12 cellular contexts compared by ENCODE assay signal in genomic region chr14:22460461-22461195, GRCh38.
DNase-seq lines count a peak whose midpoint lies in the region; ATAC-seq, FAIRE-seq and TF ChIP-seq lines count a peak whose summit lies in the region.
"Had no signal": no experiment of that assay in that cellular context is flagged by ENCODE, and none has a peak within 500 bp of the region (broad histone marks: within the 10 kb centered on the region; RNA-seq: fewer than 3 reads in every experiment).

No MANE protein-coding gene starts in this region.

- POLR2A ChIA-PET in MCF 10A (lab: Yijun Ruan, JAX) = no interaction called here

- ATAC-seq in HG03095 (IDR thresholded peaks at IDR 0.05; ENCODE audit: unreplicated experiment) = no peak
- ATAC-seq: gastrocnemius medialis had no signal

- dilution Hi-C loops in mammary epithelial cell (cut with HindIII; ENCODE audit: low sequenced_read_pairs) = loop anchor here (5.0 kb wide), 1 partner anchor 58 kb away; no protein-coding TSS in a partner anchor

- no peak overlapping the region for H3K27ac Mint-ChIP-seq in MCF 10A (ENCODE audit: low read depth, unreplicated experiment)
- H3K27ac Mint-ChIP-seq: activated T-helper 2 cell treated with anti-CD3 and anti-CD28 coated beads, Interferon-gamma antibody, Interleukin-2, Interleukin-4, amounts not matched to agents 10 μg/mL and 5 μg/mL and 100 μg/mL, durations not matched to agents 14 hours and 24 hours and 36 hours had no signal

- H3K4me1 Mint-ChIP-seq in MCF 10A (ENCODE audit: insufficient read depth, unreplicated experiment) = no peaks in the 10 kb centered on the region

- H3K4me2 ChIP-seq in mammary epithelial cell (ENCODE audit: insufficient read depth, low read depth, low read length) = no peak overlapping the region
- H3K4me2 ChIP-seq in Loucy (ENCODE audit: low read depth, low read length, poor library complexity, severe bottlenecking) = peak overlapping the region; percentile 67

- H3K36me3 ChIP-seq in mammary epithelial cell (ENCODE audit: insufficient read depth, low read length) (no peaks in the 10 kb centered on the region), Loucy (ENCODE audit: insufficient read depth, low read length) (peaks cover 68% of the 10 kb centered on the region), brain microvascular endothelial cell (replicated peaks) (no peaks in the 10 kb centered on the region), MG63 (no peaks in the 10 kb centered on the region)
- H3K36me3 ChIP-seq: gastrocnemius medialis had no signal

- H3K9me2 ChIP-seq in Loucy (replicated peaks; ENCODE audit: low read depth, low read length) = no peaks in the 10 kb centered on the region

- in situ Hi-C loops in mammary epithelial cell (cut with MboI; ENCODE audit: low sequenced_read_pairs in 2 of 2) = no loop called here
- in situ Hi-C loops in brain microvascular endothelial cell (cut with HindIII; ENCODE audit: low pct_ligation_motif_present, low sequenced_read_pairs) = no loop called here

- no peaks in the 10 kb centered on the region for H3K79me2 ChIP-seq in mammary epithelial cell (ENCODE audit: insufficient read depth, low read length)
- H3K79me2 ChIP-seq in Loucy (ENCODE audit: insufficient read depth, low read length) = peaks cover 93% of the 10 kb centered on the region

- H3K9me3 Mint-ChIP-seq in MCF 10A (ENCODE audit: unreplicated experiment) = no peaks in the 10 kb centered on the region
- H3K9me3 Mint-ChIP-seq: activated T-helper 2 cell treated with anti-CD3 and anti-CD28 coated beads, Interferon-gamma antibody, Interleukin-2, Interleukin-4, amounts not matched to agents 10 μg/mL and 5 μg/mL and 100 μg/mL, durations not matched to agents 14 hours and 24 hours and 36 hours had no signal

- no peak overlapping the region for H3K4me3 Mint-ChIP-seq in MCF 10A (ENCODE audit: unreplicated experiment)

- no peak overlapping the region for H3K27ac ChIP-seq in mammary epithelial cell (ENCODE audit: insufficient read depth, low read depth, low read length)
- no peak overlapping the region for H3K27ac ChIP-seq in brain microvascular endothelial cell
- H3K27ac ChIP-seq: gastrocnemius medialis, VCaP had no signal

- H3K36me3 Mint-ChIP-seq in MCF 10A (ENCODE audit: insufficient read depth, unreplicated experiment) = no peaks in the 10 kb centered on the region

- no peak overlapping the region for H3K9ac ChIP-seq in mammary epithelial cell (ENCODE audit: insufficient read depth, low read length)
- H3K9ac ChIP-seq in Loucy (ENCODE audit: low read depth, low read length, poor library complexity, severe bottlenecking) = peak overlapping the region; percentile 93

- TF ChIP-seq CTCF in mammary epithelial cell (conservative IDR thresholded peaks at IDR 0.05 in 1 of 2, IDR thresholded peaks at IDR 0.05 in 1 of 2; ENCODE audit: extremely low read depth in 1 of 2, insufficient read depth in 1 of 2, low read depth in 1 of 2, low read length in 2 of 2) = no peak
- no peak for TF ChIP-seq CTCF in MCF 10A (IDR thresholded peaks at IDR 0.05; ENCODE audit: unreplicated experiment)
- TF ChIP-seq CTCF in Loucy (conservative IDR thresholded peaks at IDR 0.05; ENCODE audit: low read length) = no peak
- TF ChIP-seq CTCF in brain microvascular endothelial cell (IDR thresholded peaks at IDR 0.05; ENCODE audit: low read depth, low read length, missing control alignments) = no peak

- WGBS in mammary epithelial cell (ENCODE audit: low coverage, missing lambda C conversion rate) = 83% methylated on average over 4 of the region's 4 CpGs

- H3K27me3 Mint-ChIP-seq in MCF 10A (ENCODE audit: insufficient read depth, unreplicated experiment) = peaks cover 35% of the 10 kb centered on the region

- CTCF ChIA-PET in mammary epithelial cell (lab: Charles Lee; ENCODE audit: low non-redundant PET) (no interaction called here), MCF 10A (lab: Yijun Ruan, JAX) (interaction anchor here (0.8 to 4.5 kb wide), 4 partner anchors 12 to 140 kb away, joined by 3 to 33 read pairs (median 4); no protein-coding TSS in a partner anchor)

- BruUV-seq in mammary epithelial cell (replicated peaks; lab: Mats Ljungman, UMichigan) (no TSS peak), MCF 10A (replicated peaks; lab: Mats Ljungman, UMichigan) (no TSS peak)

- no peak overlapping the region for H2AFZ ChIP-seq in mammary epithelial cell (ENCODE audit: low read depth, low read length)
- no peak overlapping the region for H2AFZ ChIP-seq in Loucy (ENCODE audit: low read length)

- H3K4me1 ChIP-seq in mammary epithelial cell (ENCODE audit: insufficient read depth, low read length) (no peaks in the 10 kb centered on the region), Loucy (ENCODE audit: insufficient read depth, low read length, poor library complexity, severe bottlenecking) (peaks cover 91% of the 10 kb centered on the region)
- H3K4me1 ChIP-seq: gastrocnemius medialis had no signal

- DNase-seq in mammary epithelial cell (peak; percentile 11), MCF 10A (ENCODE audit: unreplicated experiment) (no peak), brain microvascular endothelial cell (peak; percentile 21), MG63 (no peak), frontal cortex (ENCODE audit: low spot score in 2 of 2) (no peak)
- no peak for DNase-seq in activated CD4-positive, alpha-beta T cell treated with anti-CD3 and anti-CD28 coated beads for 1 hour
- DNase-seq: gastrocnemius medialis, trophoblast cell had no signal

- intact Hi-C loops in mammary epithelial cell (cut with micrococcal nuclease) (no loop called here), MCF 10A (cut with micrococcal nuclease) (no loop called here)

- no peaks in the 10 kb centered on the region for H3K9me3 ChIP-seq in mammary epithelial cell (replicated peaks; ENCODE audit: insufficient read depth, low read length)
- H3K9me3 ChIP-seq in Loucy (ENCODE audit: insufficient read depth, low read depth, low read length) = no peaks in the 10 kb centered on the region
- H3K9me3 ChIP-seq in MG63 = no peaks in the 10 kb centered on the region
- H3K9me3 ChIP-seq: gastrocnemius medialis had no signal

- H4K20me1 ChIP-seq in mammary epithelial cell (ENCODE audit: insufficient read depth, low read length) (no peaks in the 10 kb centered on the region), Loucy (ENCODE audit: insufficient read depth, low read length, poor library complexity, severe bottlenecking) (peaks cover 9% of the 10 kb centered on the region)

- H3F3A ChIP-seq in Loucy (ENCODE audit: low read depth) = peaks cover 22% of the 10 kb centered on the region

- no peak overlapping the region for H3K4me3 ChIP-seq in mammary epithelial cell (replicated peaks in 1 of 3; ENCODE audit: insufficient read depth in 1 of 3, low read depth in 2 of 3, low read length in 3 of 3)
- H3K4me3 ChIP-seq in Loucy (ENCODE audit: low read length, poor library complexity, severe bottlenecking) = peak overlapping the region; percentile 75
- no peak overlapping the region for H3K4me3 ChIP-seq in brain microvascular endothelial cell (ENCODE audit: low read depth, low read length)
- H3K4me3 ChIP-seq in MG63 = no peak overlapping the region
- H3K4me3 ChIP-seq: gastrocnemius medialis had no signal

- H3K27me3 ChIP-seq in mammary epithelial cell (ENCODE audit: insufficient read depth, low read length) (no peaks in the 10 kb centered on the region), Loucy (ENCODE audit: insufficient read depth, low read length, poor library complexity, severe bottlenecking) (peaks cover 42% of the 10 kb centered on the region), brain microvascular endothelial cell (replicated peaks) (peaks cover 3% of the 10 kb centered on the region), MG63 (no peaks in the 10 kb centered on the region; the same call in 1 of the 2 replicates)
- H3K27me3 ChIP-seq: gastrocnemius medialis had no signal

- FAIRE-seq in frontal cortex (lab: Jason Lieb, UNC) = no peak

Comparison
In these comparisons a context has a peak if more than half of its experiments do, and no peak if none do; other contexts are left out.
1. DNase-seq: peak in mammary epithelial cell (single experiment) and brain microvascular endothelial cell (single experiment); none in MCF 10A (single experiment), MG63 (single experiment), activated CD4-positive, alpha-beta T cell treated with anti-CD3 and anti-CD28 coated beads for 1 hour (single experiment) and frontal cortex (0 of 2).